In the genomic region with DNA sequence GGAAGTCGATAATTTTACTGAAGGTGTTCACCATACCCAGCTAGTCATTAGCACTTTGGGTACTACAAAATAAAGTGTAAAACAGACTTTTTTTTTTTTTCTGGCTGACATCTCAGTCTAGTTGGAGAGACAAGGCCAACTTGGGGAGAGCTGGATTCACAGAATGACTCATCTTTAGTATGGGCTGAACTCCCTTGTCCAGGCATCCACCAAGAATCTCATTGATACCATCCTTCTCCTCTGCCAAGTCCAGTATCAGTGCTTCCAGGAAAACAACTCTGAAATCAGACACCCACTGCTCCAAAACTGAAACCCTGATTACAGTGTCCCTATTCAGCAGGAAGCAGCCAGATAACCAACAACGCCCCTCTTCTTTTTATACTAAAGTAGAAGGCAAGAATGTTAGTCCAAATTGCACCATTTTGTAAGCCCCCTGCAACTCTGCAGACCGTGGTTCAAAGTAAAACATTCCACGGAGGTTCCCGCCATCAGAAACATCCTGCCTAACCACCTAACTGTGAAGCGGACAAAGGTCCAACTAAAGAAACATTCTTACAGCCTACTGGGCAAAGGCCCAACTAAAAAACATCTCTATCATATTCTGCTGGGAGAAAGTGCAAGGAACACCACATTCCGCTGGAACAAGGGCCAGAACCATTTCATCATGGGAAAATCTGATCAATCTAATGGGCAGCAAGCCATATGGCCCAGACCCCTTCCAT, we compare ENCODE assay signal across 1 cellular context.
TF ChIP-seq lines count a peak whose summit lies in the region.

No MANE protein-coding gene starts in this region.

TF ChIP-seq in A549, 52 proteins besides CTCF, POLR2A, EP300 and RAD21 (continued from another document):
- TF ChIP-seq, protein P1, sequence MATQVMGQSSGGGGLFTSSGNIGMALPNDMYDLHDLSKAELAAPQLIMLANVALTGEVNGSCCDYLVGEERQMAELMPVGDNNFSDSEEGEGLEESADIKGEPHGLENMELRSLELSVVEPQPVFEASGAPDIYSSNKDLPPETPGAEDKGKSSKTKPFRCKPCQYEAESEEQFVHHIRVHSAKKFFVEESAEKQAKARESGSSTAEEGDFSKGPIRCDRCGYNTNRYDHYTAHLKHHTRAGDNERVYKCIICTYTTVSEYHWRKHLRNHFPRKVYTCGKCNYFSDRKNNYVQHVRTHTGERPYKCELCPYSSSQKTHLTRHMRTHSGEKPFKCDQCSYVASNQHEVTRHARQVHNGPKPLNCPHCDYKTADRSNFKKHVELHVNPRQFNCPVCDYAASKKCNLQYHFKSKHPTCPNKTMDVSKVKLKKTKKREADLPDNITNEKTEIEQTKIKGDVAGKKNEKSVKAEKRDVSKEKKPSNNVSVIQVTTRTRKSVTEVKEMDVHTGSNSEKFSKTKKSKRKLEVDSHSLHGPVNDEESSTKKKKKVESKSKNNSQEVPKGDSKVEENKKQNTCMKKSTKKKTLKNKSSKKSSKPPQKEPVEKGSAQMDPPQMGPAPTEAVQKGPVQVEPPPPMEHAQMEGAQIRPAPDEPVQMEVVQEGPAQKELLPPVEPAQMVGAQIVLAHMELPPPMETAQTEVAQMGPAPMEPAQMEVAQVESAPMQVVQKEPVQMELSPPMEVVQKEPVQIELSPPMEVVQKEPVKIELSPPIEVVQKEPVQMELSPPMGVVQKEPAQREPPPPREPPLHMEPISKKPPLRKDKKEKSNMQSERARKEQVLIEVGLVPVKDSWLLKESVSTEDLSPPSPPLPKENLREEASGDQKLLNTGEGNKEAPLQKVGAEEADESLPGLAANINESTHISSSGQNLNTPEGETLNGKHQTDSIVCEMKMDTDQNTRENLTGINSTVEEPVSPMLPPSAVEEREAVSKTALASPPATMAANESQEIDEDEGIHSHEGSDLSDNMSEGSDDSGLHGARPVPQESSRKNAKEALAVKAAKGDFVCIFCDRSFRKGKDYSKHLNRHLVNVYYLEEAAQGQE (IDR thresholded peaks at IDR 0.05) = no peak
- no peak for TF ChIP-seq FOSB (CRISPR knock-in tag; IDR thresholded peaks at IDR 0.05)
